Comparison of ENCODE assay signal across 8 cellular contexts in the genomic region with DNA sequence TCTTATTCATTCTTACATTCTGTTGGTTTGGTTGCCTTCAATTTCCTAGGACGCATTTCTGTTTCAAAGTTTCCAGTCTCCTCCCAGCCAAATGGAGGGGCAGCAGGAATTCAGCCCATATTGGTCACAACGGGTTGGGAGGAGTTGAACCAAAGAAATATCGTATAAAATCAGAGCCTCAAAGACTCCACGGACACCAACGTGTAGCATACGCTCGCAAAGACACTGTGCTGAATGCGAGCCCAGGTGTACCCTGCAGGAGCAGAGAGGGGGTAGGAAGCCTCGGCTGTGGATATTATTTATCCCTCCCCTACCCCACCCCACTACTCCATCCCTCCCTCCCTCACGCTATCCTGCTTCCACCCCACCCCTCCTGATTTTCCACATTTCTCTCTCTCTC.
"Had no signal": no experiment of that assay in that cellular context is flagged by ENCODE, and none has a peak within 500 bp of the region (broad histone marks: within the 10 kb centered on the region; RNA-seq: fewer than 3 reads in every experiment).

No MANE protein-coding gene starts in this region.

- H3K27ac ChIP-seq: GM23248 had no signal

- ATAC-seq: HepG2, K562 had no signal

- DNase-seq: GM23248, H9, HCEC 1CT, KG1 had no signal

- FAIRE-seq: H1, H54, HepG2, K562 had no signal

- H3K9ac ChIP-seq: GM23248 had no signal

- H3K4me3 ChIP-seq: GM23248, K562 had no signal
